In genomic region chr12:52228366-52228765, GRCh38 we compare ENCODE assay signal across 22 cellular contexts. TPM values are rescaled to one million over a fixed set of nuclear protein-coding genes. Genes with fewer than 3 reads are reported as not detected.
"Had no signal": no experiment of that assay in that cellular context is flagged by ENCODE, and none has a peak within 500 bp of the region (broad histone marks: within the 10 kb centered on the region; RNA-seq: fewer than 3 reads in every experiment).

No MANE protein-coding gene starts in this region.

- H3K27ac Mint-ChIP-seq: activated CD4-positive, alpha-beta T cell treated with anti-CD3 and anti-CD28 coated beads, Interleukin-2, amount 10 ng/mL, durations not matched to agents 24 days and 14 days; activated CD8-positive, alpha-beta T cell treated with anti-CD3 and anti-CD28 coated beads, Interleukin-2, amount 10 ng/mL, durations not matched to agents 7 days and 5 days; activated naive CD8-positive, alpha-beta T cell; naive B cell; progenitor cell of endocrine pancreas had no signal

- H3K9me3 ChIP-seq: esophagus squamous epithelium, mucosa of descending colon, uterus had no signal

- H3K4me1 ChIP-seq: uterus had no signal

- H3K36me3 ChIP-seq: cardiac muscle cell, esophagus squamous epithelium, heart right ventricle, tibial nerve, uterus had no signal

- H3K9me3 Mint-ChIP-seq: naive B cell, neural crest cell had no signal

- H3K27ac ChIP-seq: cardiac muscle cell, esophagus squamous epithelium, heart right ventricle, skin epidermis, tibial nerve, uterus had no signal

- DNase-seq: activated CD4-positive, alpha-beta T cell treated with anti-CD3 and anti-CD28 coated beads, Interleukin-2, amount 10 ng/mL, durations not matched to agents 24 days and 14 days; activated CD8-positive, alpha-beta T cell treated with anti-CD3 and anti-CD28 coated beads, Interleukin-2, amount 10 ng/mL, durations not matched to agents 7 days and 5 days; activated gamma-delta T cell; dermis blood vessel endothelial cell; effector memory CD4-positive, alpha-beta T cell; esophagus squamous epithelium; heart right ventricle; left ventricle myocardium superior; mesenchymal stem cell; mucosa of descending colon; naive B cell; right cardiac atrium; stimulated activated naive CD8-positive, alpha-beta T cell treated with anti-CD3 and anti-CD28 coated beads, Interleukin-15, Interleukin-2, amounts not matched to agents 100 U/mL and 50 U/mL, for 24 hours; substantia nigra; uterus had no signal

- H3K36me3 Mint-ChIP-seq: activated naive CD8-positive, alpha-beta T cell; naive B cell had no signal

- ATAC-seq: activated CD8-positive, alpha-beta T cell treated with anti-CD3 and anti-CD28 coated beads, Interleukin-2, amount 10 ng/mL, durations not matched to agents 7 days and 5 days; heart right ventricle; left ventricle myocardium superior; mucosa of descending colon; right cardiac atrium; stimulated activated naive CD8-positive, alpha-beta T cell treated with anti-CD3 and anti-CD28 coated beads, Interleukin-15, Interleukin-2, amounts not matched to agents 100 U/mL and 50 U/mL, for 24 hours had no signal

- H3K4me3 ChIP-seq: cardiac muscle cell, esophagus squamous epithelium, heart right ventricle, mucosa of descending colon, skin epidermis, tibial nerve, uterus had no signal

RNA-seq across cellular contexts. Expression of gene KRT7, which starts 4.7 kb away (rescaled TPM):
- total RNA-seq: neural crest cell had no signal

RNA-seq across cellular contexts. Expression of gene KRT80, which starts 36.6 kb away (rescaled TPM):
- total RNA-seq: activated CD4-positive, alpha-beta T cell treated with anti-CD3 and anti-CD28 coated beads, Interleukin-2, amount 10 ng/mL, durations not matched to agents 24 days and 14 days; activated CD8-positive, alpha-beta T cell treated with anti-CD3 and anti-CD28 coated beads, Interleukin-2, amount 10 ng/mL, durations not matched to agents 7 days and 5 days; cardiac muscle cell; left ventricle myocardium superior; neural crest cell; tibial nerve had no signal

RNA-seq across cellular contexts. Expression of gene KRT86, which starts 46.1 kb away (rescaled TPM):
- total RNA-seq: cardiac muscle cell, dermis blood vessel endothelial cell, endothelial cell of umbilical vein, esophagus squamous epithelium, left ventricle myocardium superior, neural crest cell, progenitor cell of endocrine pancreas, right cardiac atrium, tibial nerve had no signal
